Comparison of ENCODE assay signal across 8 cellular contexts in genomic region chr10:91219371-91220193, GRCh38. TPM values are rescaled to one million over a fixed set of nuclear protein-coding genes. Genes with fewer than 3 reads are reported as not detected.
DNase-seq lines count a peak whose midpoint lies in the region; ATAC-seq and TF ChIP-seq lines count a peak whose summit lies in the region.

No MANE protein-coding gene starts in this region.

- H3K9me3 Mint-ChIP-seq in activated T-helper 17 cell treated with anti-CD3 and anti-CD28 coated beads, Interleukin-2, amount 50 U/mL, for 72 hours: no peaks in the 10 kb centered on the region
- H3K9me3 Mint-ChIP-seq in immature natural killer cell: no peaks in the 10 kb centered on the region

- no peak for TF ChIP-seq EP300 in stomach (IDR thresholded peaks at IDR 0.05)

- peaks cover 46% of the 10 kb centered on the region for H3K4me1 Mint-ChIP-seq in activated T-helper 17 cell treated with anti-CD3 and anti-CD28 coated beads, Interleukin-2, amount 50 U/mL, for 72 hours
- H3K4me1 Mint-ChIP-seq in immature natural killer cell: peaks cover 36 to 41% of the 10 kb centered on the region in 2 donors

- TF ChIP-seq POLR2A in stomach (IDR thresholded peaks at IDR 0.05): no peak

- no peak for ATAC-seq in activated T-helper 17 cell treated with anti-CD3 and anti-CD28 coated beads, Interleukin-2, amount 50 U/mL, for 72 hours (replicated peaks)
- no peak for ATAC-seq in GM21576 (IDR thresholded peaks at IDR 0.05; ENCODE audit: unreplicated experiment)

- TF ChIP-seq CTCF in stomach (IDR thresholded peaks at IDR 0.05): no peak

- DNase-seq in DMS53 (lab: John Stamatoyannopoulos, UW) (peak; percentile 33), DMS53 treated with DMSO at 0.1 percent for 48 hours (lab: John Stamatoyannopoulos, UW; ENCODE audit: unreplicated experiment) (no peak), immature natural killer cell (no peak), stomach (no peak), CD1c-positive myeloid dendritic cell (ENCODE audit: extremely low spot score) (no peak), NCI-H82 treated with DMSO at 0.1 percent for 48 hours (lab: John Stamatoyannopoulos, UW; ENCODE audit: unreplicated experiment) (no peak)

- no peaks in the 10 kb centered on the region for H3K9me3 ChIP-seq in stomach

- H3K4me1 ChIP-seq in stomach: peaks cover 20 to 45% (median 33%) of the 10 kb centered on the region in 4 donors

- H3K27me3 Mint-ChIP-seq in activated T-helper 17 cell treated with anti-CD3 and anti-CD28 coated beads, Interleukin-2, amount 50 U/mL, for 72 hours: no peaks in the 10 kb centered on the region
- peaks cover 5 to 10% (median 7%) of the 10 kb centered on the region in 3 donors for H3K27me3 Mint-ChIP-seq in immature natural killer cell (ENCODE audit: low read depth in 3 of 3)

- H3K27me3 ChIP-seq in stomach: no peaks in the 10 kb centered on the region

- H3K36me3 Mint-ChIP-seq in activated T-helper 17 cell treated with anti-CD3 and anti-CD28 coated beads, Interleukin-2, amount 50 U/mL, for 72 hours (ENCODE audit: low read depth): peaks cover 31% of the 10 kb centered on the region
- H3K36me3 Mint-ChIP-seq in immature natural killer cell: peaks cover 0 to 3% (median 0%) of the 10 kb centered on the region in 3 donors

- H3K4me3 Mint-ChIP-seq in activated T-helper 17 cell treated with anti-CD3 and anti-CD28 coated beads, Interleukin-2, amount 50 U/mL, for 72 hours: peak overlapping the region; percentile 83
- peak overlapping the region; percentile 81 to 91 (median 89) for H3K4me3 Mint-ChIP-seq in immature natural killer cell

- intact Hi-C loops in stomach (cut with DNase I; ENCODE audit: low total_unique reads): loop anchor here (10.0 kb wide), 1 partner anchor 55 kb away; no protein-coding TSS in a partner anchor

- no peaks in the 10 kb centered on the region for H3K36me3 ChIP-seq in stomach

- H3K27ac ChIP-seq in stomach: peak overlapping the region; percentile 30 to 98 (median 66)

- peak overlapping the region; percentile 59 for H3K27ac Mint-ChIP-seq in activated T-helper 17 cell treated with anti-CD3 and anti-CD28 coated beads, Interleukin-2, amount 50 U/mL, for 72 hours
- peak overlapping the region; percentile 83 to 94 (median 89) for H3K27ac Mint-ChIP-seq in immature natural killer cell

- WGBS in stomach, 5 donors: 22 to 26% (median 24%) methylated on average over 8 of the region's 8 CpGs

- peak overlapping the region; percentile 77 to 93 (median 90) for H3K4me3 ChIP-seq in stomach

RNA-seq across cellular contexts. Expression of gene PCGF5, which starts 0.9 kb away (rescaled TPM):
- 10 to 100 TPM; 32.9 to 37.3 TPM for total RNA-seq in activated T-helper 17 cell treated with anti-CD3 and anti-CD28 coated beads, Interleukin-2, amount 50 U/mL, for 72 hours
- polyA plus RNA-seq in immature natural killer cell (10 to 100 TPM; 46.2 to 54.8 (median 53.5) TPM), stomach (10 to 100 TPM; 19.8 to 35.4 (median 32.1) TPM)
- total RNA-seq in stomach: 10 to 100 TPM; 10.7 to 78.2 (median 57.6) TPM
